ENCODE assay signal across 9 cellular contexts in the genomic region with DNA sequence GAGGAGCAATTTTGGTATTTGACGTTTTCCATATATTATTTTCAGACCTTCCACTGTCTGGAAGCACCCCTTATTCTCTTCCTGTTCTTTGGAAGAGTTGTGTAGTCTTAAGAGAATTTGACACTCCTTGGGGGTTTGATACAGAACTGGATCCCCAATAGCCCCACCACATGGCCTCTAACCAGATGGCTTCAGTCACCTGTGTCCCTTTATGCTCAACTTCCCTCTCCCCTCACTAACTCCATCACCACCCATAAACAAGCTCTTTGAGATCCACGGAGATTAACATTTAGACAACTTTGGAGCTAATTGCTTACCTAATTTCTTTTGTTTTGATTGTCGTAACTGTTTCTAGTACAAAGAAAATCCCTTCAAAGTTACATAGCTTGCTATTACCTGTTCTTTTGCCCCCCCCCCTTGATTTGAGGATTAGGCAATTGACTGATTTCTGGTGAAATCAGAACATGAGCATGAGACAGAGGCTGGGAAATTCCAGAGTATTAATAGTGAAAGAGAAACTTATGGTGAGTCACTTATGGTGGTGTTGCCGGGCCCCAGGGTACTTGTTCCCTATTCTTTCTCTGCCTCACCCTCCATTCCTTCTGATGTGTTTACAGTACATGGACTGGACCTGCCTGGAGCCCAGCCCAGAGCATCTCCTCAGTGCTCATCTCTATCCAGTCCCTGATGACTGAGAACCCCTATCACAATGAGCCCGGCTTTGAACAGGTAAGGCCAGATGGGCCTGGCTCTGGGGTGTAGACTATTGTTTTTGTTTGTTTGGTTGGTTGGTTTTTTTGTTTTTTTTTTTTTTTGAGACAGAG. TPM values are rescaled to one million over a fixed set of nuclear protein-coding genes. Genes with fewer than 3 reads are reported as not detected.
A peak's percentile ranks its signal among the peaks of the same experiment; 100 is the strongest.
DNase-seq lines count a peak whose midpoint lies in the region; ATAC-seq and TF ChIP-seq lines count a peak whose summit lies in the region.
"Had no signal": no experiment of that assay in that cellular context is flagged by ENCODE, and none has a peak within 500 bp of the region (broad histone marks: within the 10 kb centered on the region; RNA-seq: fewer than 3 reads in every experiment).

No MANE protein-coding gene starts in this region.

- H3K36me3 ChIP-seq in H7 (replicated peaks; ENCODE audit: control insufficient read depth, insufficient read depth, low read length), result peaks cover 38% of the 10 kb centered on the region
- H3K36me3 ChIP-seq in testis (ENCODE audit: low read depth, missing control alignments), result no peaks in the 10 kb centered on the region

- intact Hi-C loops in testis (cut with DNase I; ENCODE audit: low total_unique reads), result no loop called here

- peak overlapping the region; percentile 87 for H3K27ac Mint-ChIP-seq in osteocyte (ENCODE audit: unreplicated experiment)

- peaks cover 50% of the 10 kb centered on the region for H3K36me3 Mint-ChIP-seq in osteocyte (ENCODE audit: unreplicated experiment)

- no peak overlapping the region for H3K27ac ChIP-seq in testis

- peaks cover 41% of the 10 kb centered on the region for H3K4me1 Mint-ChIP-seq in osteocyte (ENCODE audit: unreplicated experiment)

- H3K4me1 ChIP-seq in testis, result peaks cover 3% of the 10 kb centered on the region

- no peak for TF ChIP-seq POLR2A in testis (IDR thresholded peaks at IDR 0.05)

- ATAC-seq in GM18520 (IDR thresholded peaks at IDR 0.05; ENCODE audit: unreplicated experiment) (peak; percentile 60), HG02870 (IDR thresholded peaks at IDR 0.05; ENCODE audit: unreplicated experiment) (peak; percentile 82), SK-N-SH treated with all-trans-retinoic acid at 6 μM for 48 hours (peak; percentile 82)

- WGBS in testis, 2 donors, result 73 to 78% methylated on average over 5 of the region's 5 CpGs

- no peak overlapping the region for H3K4me3 ChIP-seq in H7 (ENCODE audit: insufficient read depth, low read depth, low read length)
- H3K4me3 ChIP-seq in testis, result no peak overlapping the region

- H3K9me3 ChIP-seq in testis, result no peaks in the 10 kb centered on the region

- H3K4me3 Mint-ChIP-seq in osteocyte (ENCODE audit: unreplicated experiment), result peak overlapping the region; percentile 57

- TF ChIP-seq CTCF in osteocyte (IDR thresholded peaks at IDR 0.05), result no peak
- TF ChIP-seq CTCF in testis (IDR thresholded peaks at IDR 0.05), result no peak

- no peaks in the 10 kb centered on the region for H3K9me3 Mint-ChIP-seq in osteocyte (ENCODE audit: unreplicated experiment)

- peak; percentile 19 for DNase-seq in central memory CD4-positive, alpha-beta T cell
- DNase-seq in osteocyte (ENCODE audit: extremely low spot score, unreplicated experiment) (no peak), NCI-H1694 treated with DMSO at 0.1 percent for 48 hours (lab: John Stamatoyannopoulos, UW) (no peak), H7 (no peak), testis (no peak)

- no peaks in the 10 kb centered on the region for H3K27me3 ChIP-seq in H7 (ENCODE audit: control insufficient read depth, insufficient read depth, low read length)
- H3K27me3 ChIP-seq in testis, result no peaks in the 10 kb centered on the region

- no peaks in the 10 kb centered on the region for H3K27me3 Mint-ChIP-seq in osteocyte (ENCODE audit: unreplicated experiment)

TF ChIP-seq in SK-N-SH treated with all-trans-retinoic acid at 6 μM for 48 hours, 23 proteins besides CTCF, POLR2A, EP300 and RAD21:
- TF ChIP-seq CSDC2 (CRISPR knock-in tag; IDR thresholded peaks at IDR 0.05) (no peak), OSR1 (CRISPR knock-in tag; IDR thresholded peaks at IDR 0.05) (no peak), ARNTL (CRISPR knock-in tag; IDR thresholded peaks at IDR 0.05; ENCODE audit: borderline replicate concordance, low read depth) (no peak), ZNF70 (CRISPR knock-in tag; IDR thresholded peaks at IDR 0.05) (no peak), BACH2 (CRISPR knock-in tag; IDR thresholded peaks at IDR 0.05; ENCODE audit: borderline replicate concordance) (no peak), ZC3H10 (CRISPR knock-in tag; IDR thresholded peaks at IDR 0.05) (no peak), ZNF8 (CRISPR knock-in tag; IDR thresholded peaks at IDR 0.05) (no peak), GLIS3 (CRISPR knock-in tag; IDR thresholded peaks at IDR 0.05) (no peak), PPARA (CRISPR knock-in tag; IDR thresholded peaks at IDR 0.05; ENCODE audit: borderline replicate concordance) (no peak), ESRRG (CRISPR knock-in tag; IDR thresholded peaks at IDR 0.05) (no peak), ZNF565 (CRISPR knock-in tag; conservative IDR thresholded peaks at IDR 0.05; ENCODE audit: low read depth) (no peak)
- TF ChIP-seq, protein P1, sequence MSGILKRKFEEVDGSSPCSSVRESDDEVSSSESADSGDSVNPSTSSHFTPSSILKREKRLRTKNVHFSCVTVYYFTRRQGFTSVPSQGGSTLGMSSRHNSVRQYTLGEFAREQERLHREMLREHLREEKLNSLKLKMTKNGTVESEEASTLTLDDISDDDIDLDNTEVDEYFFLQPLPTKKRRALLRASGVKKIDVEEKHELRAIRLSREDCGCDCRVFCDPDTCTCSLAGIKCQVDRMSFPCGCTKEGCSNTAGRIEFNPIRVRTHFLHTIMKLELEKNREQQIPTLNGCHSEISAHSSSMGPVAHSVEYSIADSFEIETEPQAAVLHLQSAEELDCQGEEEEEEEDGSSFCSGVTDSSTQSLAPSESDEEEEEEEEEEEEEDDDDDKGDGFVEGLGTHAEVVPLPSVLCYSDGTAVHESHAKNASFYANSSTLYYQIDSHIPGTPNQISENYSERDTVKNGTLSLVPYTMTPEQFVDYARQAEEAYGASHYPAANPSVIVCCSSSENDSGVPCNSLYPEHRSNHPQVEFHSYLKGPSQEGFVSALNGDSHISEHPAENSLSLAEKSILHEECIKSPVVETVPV (CRISPR knock-in tag; IDR thresholded peaks at IDR 0.05), result no peak
- TF ChIP-seq, protein P2, sequence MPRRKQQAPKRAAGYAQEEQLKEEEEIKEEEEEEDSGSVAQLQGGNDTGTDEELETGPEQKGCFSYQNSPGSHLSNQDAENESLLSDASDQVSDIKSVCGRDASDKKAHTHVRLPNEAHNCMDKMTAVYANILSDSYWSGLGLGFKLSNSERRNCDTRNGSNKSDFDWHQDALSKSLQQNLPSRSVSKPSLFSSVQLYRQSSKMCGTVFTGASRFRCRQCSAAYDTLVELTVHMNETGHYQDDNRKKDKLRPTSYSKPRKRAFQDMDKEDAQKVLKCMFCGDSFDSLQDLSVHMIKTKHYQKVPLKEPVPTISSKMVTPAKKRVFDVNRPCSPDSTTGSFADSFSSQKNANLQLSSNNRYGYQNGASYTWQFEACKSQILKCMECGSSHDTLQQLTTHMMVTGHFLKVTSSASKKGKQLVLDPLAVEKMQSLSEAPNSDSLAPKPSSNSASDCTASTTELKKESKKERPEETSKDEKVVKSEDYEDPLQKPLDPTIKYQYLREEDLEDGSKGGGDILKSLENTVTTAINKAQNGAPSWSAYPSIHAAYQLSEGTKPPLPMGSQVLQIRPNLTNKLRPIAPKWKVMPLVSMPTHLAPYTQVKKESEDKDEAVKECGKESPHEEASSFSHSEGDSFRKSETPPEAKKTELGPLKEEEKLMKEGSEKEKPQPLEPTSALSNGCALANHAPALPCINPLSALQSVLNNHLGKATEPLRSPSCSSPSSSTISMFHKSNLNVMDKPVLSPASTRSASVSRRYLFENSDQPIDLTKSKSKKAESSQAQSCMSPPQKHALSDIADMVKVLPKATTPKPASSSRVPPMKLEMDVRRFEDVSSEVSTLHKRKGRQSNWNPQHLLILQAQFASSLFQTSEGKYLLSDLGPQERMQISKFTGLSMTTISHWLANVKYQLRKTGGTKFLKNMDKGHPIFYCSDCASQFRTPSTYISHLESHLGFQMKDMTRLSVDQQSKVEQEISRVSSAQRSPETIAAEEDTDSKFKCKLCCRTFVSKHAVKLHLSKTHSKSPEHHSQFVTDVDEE (CRISPR knock-in tag; IDR thresholded peaks at IDR 0.05), result no peak
- TF ChIP-seq, protein P3, sequence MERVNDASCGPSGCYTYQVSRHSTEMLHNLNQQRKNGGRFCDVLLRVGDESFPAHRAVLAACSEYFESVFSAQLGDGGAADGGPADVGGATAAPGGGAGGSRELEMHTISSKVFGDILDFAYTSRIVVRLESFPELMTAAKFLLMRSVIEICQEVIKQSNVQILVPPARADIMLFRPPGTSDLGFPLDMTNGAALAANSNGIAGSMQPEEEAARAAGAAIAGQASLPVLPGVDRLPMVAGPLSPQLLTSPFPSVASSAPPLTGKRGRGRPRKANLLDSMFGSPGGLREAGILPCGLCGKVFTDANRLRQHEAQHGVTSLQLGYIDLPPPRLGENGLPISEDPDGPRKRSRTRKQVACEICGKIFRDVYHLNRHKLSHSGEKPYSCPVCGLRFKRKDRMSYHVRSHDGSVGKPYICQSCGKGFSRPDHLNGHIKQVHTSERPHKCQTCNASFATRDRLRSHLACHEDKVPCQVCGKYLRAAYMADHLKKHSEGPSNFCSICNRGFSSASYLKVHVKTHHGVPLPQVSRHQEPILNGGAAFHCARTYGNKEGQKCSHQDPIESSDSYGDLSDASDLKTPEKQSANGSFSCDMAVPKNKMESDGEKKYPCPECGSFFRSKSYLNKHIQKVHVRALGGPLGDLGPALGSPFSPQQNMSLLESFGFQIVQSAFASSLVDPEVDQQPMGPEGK (CRISPR knock-in tag; IDR thresholded peaks at IDR 0.05; ENCODE audit: borderline replicate concordance), result no peak
TF ChIP-seq in SK-N-SH treated with all-trans-retinoic acid at 6 μM for 48 hours: peak in this region for 0.

RNA-seq across cellular contexts. Expression of a gene that starts 7.5 kb away (rescaled TPM):
- total RNA-seq in osteocyte (100 and 102 TPM in 2 replicates), testis (100 to 1,000 TPM in 1 of 2 donors, 10 to 100 TPM in 1; 82.3 to 107 TPM)
- total RNA-seq in H7 (2014; rRNA removed; shearing (Covaris generic)), result 65.4 and 67.2 TPM in 2 replicates
- 74.6 TPM for polyA plus RNA-seq in testis (ENCODE audit: insufficient read depth, low read depth, low replicate concordance)

RNA-seq across cellular contexts. Expression of a gene that starts 23.1 kb away (rescaled TPM):
- total RNA-seq in osteocyte (42.3 and 44.2 TPM in 2 replicates), testis (10 to 100 TPM; 59.9 to 62.6 TPM)
- total RNA-seq in H7 (2014; rRNA removed; shearing (Covaris generic)), result 162 and 249 TPM in 2 replicates
- 124 TPM for polyA plus RNA-seq in testis (ENCODE audit: insufficient read depth, low read depth, low replicate concordance)

RNA-seq across cellular contexts. Expression of a gene that starts 29.0 kb away (rescaled TPM):
- total RNA-seq in osteocyte (125 and 135 TPM in 2 replicates), testis (100 to 1,000 TPM in 1 of 2 donors, 10 to 100 TPM in 1; 71.9 to 100 TPM)
- total RNA-seq in H7 (2014; rRNA removed; shearing (Covaris generic)), result 62.3 and 98.0 TPM in 2 replicates
- 123 TPM for polyA plus RNA-seq in testis (ENCODE audit: insufficient read depth, low read depth, low replicate concordance)

RNA-seq across cellular contexts. Expression of a gene that starts 52.7 kb away (rescaled TPM):
- not detected in 2 replicates for total RNA-seq in osteocyte
- total RNA-seq in H7 (2014; rRNA removed; shearing (Covaris generic)), result 0.52 and 2.1 TPM in 2 replicates
- total RNA-seq in testis, result 1 to 10 TPM in 1 of 2 donors, not detected in 1; 1.3 TPM
- polyA plus RNA-seq in testis (ENCODE audit: insufficient read depth, low read depth, low replicate concordance), result not detected
- polyA plus RNA-seq: adipose tissue had no signal
